Comparison of ENCODE assay signal across 1 cellular context in genomic region chr11:77198440-77198849, GRCh38.
TF ChIP-seq lines count a peak whose summit lies in the region.

No MANE protein-coding gene starts in this region.

TF ChIP-seq in GM23338, 12 proteins besides CTCF, POLR2A, EP300 and RAD21 (continued from another document):
- no peak for TF ChIP-seq ZNF462 (CRISPR knock-in tag; IDR thresholded peaks at IDR 0.05)
- TF ChIP-seq CREB1 (CRISPR knock-in tag; IDR thresholded peaks at IDR 0.05; ENCODE audit: low read depth): no peak
- TF ChIP-seq NANOG (IDR thresholded peaks at IDR 0.05; ENCODE audit: borderline replicate concordance): no peak
